Comparison of ENCODE assay signal across 9 cellular contexts in genomic region chr2:2057125-2057721, GRCh38.
DNase-seq lines count a peak whose midpoint lies in the region; ATAC-seq and TF ChIP-seq lines count a peak whose summit lies in the region.
"Had no signal": no experiment of that assay in that cellular context is flagged by ENCODE, and none has a peak within 500 bp of the region (broad histone marks: within the 10 kb centered on the region; RNA-seq: fewer than 3 reads in every experiment).

No MANE protein-coding gene starts in this region.

- peak; percentile 51 for ATAC-seq in activated CD4-positive, CD25-positive, alpha-beta regulatory T cell treated with anti-CD3 and anti-CD28 coated beads, Interleukin-2, amount 50 U/mL, for 24 hours
- ATAC-seq in GM18868 (IDR thresholded peaks at IDR 0.05; ENCODE audit: unreplicated experiment) = no peak
- no peak for ATAC-seq in HG03439 (IDR thresholded peaks at IDR 0.05; ENCODE audit: unreplicated experiment)

- no peak for TF ChIP-seq CTCF in choroid plexus epithelial cell (conservative IDR thresholded peaks at IDR 0.05; ENCODE audit: low read depth, low read length)

- peak; percentile 100 for DNase-seq in DMS153 treated with DMSO at 0.1 percent for 48 hours (lab: John Stamatoyannopoulos, UW; ENCODE audit: unreplicated experiment)
- DNase-seq in HK-2 (ENCODE audit: unreplicated experiment) = peak; percentile 3
- peak; percentile 85 for DNase-seq in choroid plexus epithelial cell (ENCODE audit: low read depth)
- peak; percentile 38 for DNase-seq in putamen (ENCODE audit: low spot score)
- no peak for DNase-seq in NCI-H524 (lab: John Stamatoyannopoulos, UW)

- H3K4me3 ChIP-seq in choroid plexus epithelial cell (ENCODE audit: low read depth, low read length) = no peak overlapping the region
- H3K4me3 ChIP-seq: HAP-1 had no signal

Comparison
In these comparisons a context has a peak if more than half of its experiments do, and no peak if none do; other contexts are left out.
1. DNase-seq: peak in DMS153 treated with DMSO at 0.1 percent for 48 hours (single experiment), HK-2 (single experiment), choroid plexus epithelial cell (single experiment) and putamen (single experiment); none in NCI-H524 (0 of 2).
2. ATAC-seq: peak in activated CD4-positive, CD25-positive, alpha-beta regulatory T cell treated with anti-CD3 and anti-CD28 coated beads, Interleukin-2, amount 50 U/mL, for 24 hours (2 of 2); none in GM18868 (single experiment) and HG03439 (single experiment).